1 cellular context compared by ENCODE assay signal in the genomic region with DNA sequence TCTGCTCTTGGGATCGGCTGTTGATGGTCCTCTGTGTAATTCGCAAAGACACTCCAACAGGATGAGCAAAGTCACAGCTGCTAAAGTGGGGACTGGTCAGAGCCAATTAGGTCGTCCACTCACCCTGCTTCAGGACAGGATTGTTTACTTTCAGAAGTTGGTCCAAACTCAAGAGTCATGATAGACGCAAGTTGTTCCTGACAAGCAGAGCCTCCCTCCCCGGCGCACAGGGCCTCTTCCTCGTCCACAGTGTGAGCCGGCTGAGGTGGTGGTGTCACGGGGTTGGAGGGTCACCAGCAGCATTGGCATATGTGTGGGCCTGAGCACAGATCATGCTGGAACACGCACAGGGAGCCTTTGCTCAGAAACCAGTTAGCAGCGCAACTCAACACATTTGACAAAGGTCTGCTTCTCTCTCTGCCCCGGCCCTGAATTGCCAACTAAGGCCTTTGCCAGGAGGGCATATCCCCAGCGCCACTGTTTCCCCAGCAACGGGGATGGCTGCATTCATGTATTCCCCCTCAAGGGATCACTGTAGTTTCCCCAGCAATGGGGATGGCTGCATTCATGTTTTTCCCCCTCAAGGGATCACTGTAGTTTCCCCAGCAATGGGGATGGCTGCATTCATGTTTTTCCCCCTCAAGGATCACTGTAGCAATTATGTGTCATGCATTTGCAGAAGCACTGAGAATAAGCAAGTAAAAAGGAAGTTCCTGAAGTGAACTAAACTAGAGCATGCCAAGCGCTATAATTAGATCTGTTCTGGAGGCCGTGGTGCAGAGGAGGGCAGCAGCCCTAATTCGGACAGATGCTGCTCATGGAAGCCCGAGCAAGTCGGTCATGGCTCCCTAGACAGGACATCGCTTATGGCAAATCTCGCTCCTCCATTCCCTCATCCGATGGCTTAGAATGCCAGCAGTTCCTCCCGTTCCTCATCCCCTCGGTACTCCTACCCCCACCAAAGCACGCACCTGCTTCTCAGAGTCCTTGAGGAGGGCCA.
TF ChIP-seq lines count a peak whose summit lies in the region.

No MANE protein-coding gene starts in this region.

TF ChIP-seq in IMR-90, 13 proteins besides CTCF, POLR2A, EP300 and RAD21 (continued from another document):
- TF ChIP-seq, protein P1, sequence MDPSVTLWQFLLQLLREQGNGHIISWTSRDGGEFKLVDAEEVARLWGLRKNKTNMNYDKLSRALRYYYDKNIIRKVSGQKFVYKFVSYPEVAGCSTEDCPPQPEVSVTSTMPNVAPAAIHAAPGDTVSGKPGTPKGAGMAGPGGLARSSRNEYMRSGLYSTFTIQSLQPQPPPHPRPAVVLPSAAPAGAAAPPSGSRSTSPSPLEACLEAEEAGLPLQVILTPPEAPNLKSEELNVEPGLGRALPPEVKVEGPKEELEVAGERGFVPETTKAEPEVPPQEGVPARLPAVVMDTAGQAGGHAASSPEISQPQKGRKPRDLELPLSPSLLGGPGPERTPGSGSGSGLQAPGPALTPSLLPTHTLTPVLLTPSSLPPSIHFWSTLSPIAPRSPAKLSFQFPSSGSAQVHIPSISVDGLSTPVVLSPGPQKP (IDR thresholded peaks at IDR 0.05; ENCODE audit: borderline replicate concordance, low read depth, low read length), result no peak
- TF ChIP-seq BHLHE40 (IDR thresholded peaks at IDR 0.05; ENCODE audit: low read depth, low read length), result no peak
- no peak for TF ChIP-seq MAFK (IDR thresholded peaks at IDR 0.05; ENCODE audit: low read depth, low read length)
- no peak for TF ChIP-seq MAZ (IDR thresholded peaks at IDR 0.05; ENCODE audit: borderline replicate concordance, low read depth, low read length)
- no peak for TF ChIP-seq RFX5 (IDR thresholded peaks at IDR 0.05; ENCODE audit: low read depth, low read length)
- TF ChIP-seq CHD1 (IDR thresholded peaks at IDR 0.05; ENCODE audit: low read depth, low read length), result no peak
- no peak for TF ChIP-seq CEBPB (IDR thresholded peaks at IDR 0.05; ENCODE audit: low read depth, low read length)
- no peak for TF ChIP-seq SMC3 (IDR thresholded peaks at IDR 0.05; ENCODE audit: low read depth, low read length)
- TF ChIP-seq RCOR1 (IDR thresholded peaks at IDR 0.05; ENCODE audit: insufficient replicate concordance, low read length), result no peak
- no peak for TF ChIP-seq NFE2L2 (IDR thresholded peaks at IDR 0.05; ENCODE audit: low read depth, low read length)
- TF ChIP-seq USF2 (IDR thresholded peaks at IDR 0.05; ENCODE audit: low read depth, low read length), result no peak
